In genomic region chr15:90932660-90932991, GRCh38 we compare ENCODE assay signal across 8 cellular contexts. TPM values are rescaled to one million over a fixed set of nuclear protein-coding genes. Genes with fewer than 3 reads are reported as not detected.
DNase-seq lines count a peak whose midpoint lies in the region; ATAC-seq and TF ChIP-seq lines count a peak whose summit lies in the region.

No MANE protein-coding gene starts in this region.

- H3K9me3 ChIP-seq in heart left ventricle (no peaks in the 10 kb centered on the region), body of pancreas (no peaks in the 10 kb centered on the region), mucosa of stomach (ENCODE audit: control insufficient read depth, low read length) (no peaks in the 10 kb centered on the region), uterus (no peaks in the 10 kb centered on the region)

- intact Hi-C loops in heart left ventricle (cut with DNase I) (loop anchor here in 7 of 10 donors (1.0 to 5.0 kb wide), 7 partner anchors 30 to 285 kb away; partner anchors contain the start of gene MAN2A2 (in 2 of the 7)), Right ventricle myocardium inferior (cut with DNase I) (loop anchor here (5.0 to 10.0 kb wide), 3 partner anchors 45 to 1038 kb away; partner anchors contain the start of gene AP3S2), body of pancreas (cut with DNase I) (no loop called here), uterus (cut with DNase I; ENCODE audit: low total_unique reads) (no loop called here)

- H3K27me3 ChIP-seq in heart left ventricle (no peaks in the 10 kb centered on the region), body of pancreas (no peaks in the 10 kb centered on the region), mucosa of stomach (ENCODE audit: control insufficient read depth, insufficient read depth, low read length) (no peaks in the 10 kb centered on the region), uterus (no peaks in the 10 kb centered on the region)

- H3K36me3 ChIP-seq in heart left ventricle (peaks cover 0 to 13% (median 10%) of the 10 kb centered on the region in 9 donors), body of pancreas (replicated peaks in 1 of 2; ENCODE audit: insufficient read depth in 1 of 2, low read depth in 2 of 2) (no peaks in the 10 kb centered on the region), mucosa of stomach (ENCODE audit: control insufficient read depth, insufficient read depth, low read length) (peaks cover 4% of the 10 kb centered on the region), uterus (no peaks in the 10 kb centered on the region)

- TF ChIP-seq CTCF in heart left ventricle (IDR thresholded peaks at IDR 0.05) (peak in 3 of 12 donors; percentile 2 to 6 (median 2)), body of pancreas (IDR thresholded peaks at IDR 0.05) (no peak), uterus (IDR thresholded peaks at IDR 0.05) (peak in 1 of 4 experiments; percentile 5)

- TF ChIP-seq POLR2A in heart left ventricle (IDR thresholded peaks at IDR 0.05) (peak in 1 of 2 donors; percentile 3), body of pancreas (IDR thresholded peaks at IDR 0.05) (no peak), uterus (IDR thresholded peaks at IDR 0.05) (no peak)

- ATAC-seq in heart left ventricle, result no peak
- ATAC-seq in Right ventricle myocardium inferior, result no peak
- no peak for ATAC-seq in body of pancreas
- ATAC-seq in activated CD4-positive, CD25-positive, alpha-beta regulatory T cell treated with anti-CD3 and anti-CD28 coated beads, Interleukin-2, amount 50 U/mL, for 24 hours, result no peak
- ATAC-seq in HG02840 (IDR thresholded peaks at IDR 0.05; ENCODE audit: low FRiP score, unreplicated experiment), result no peak

- DNase-seq in heart left ventricle (no peak), Right ventricle myocardium inferior (ENCODE audit: missing footprints) (no peak), body of pancreas (no peak), uterus (no peak), SKM-1 (lab: John Stamatoyannopoulos, UW; ENCODE audit: unreplicated experiment) (no peak)

- 16 to 19% (median 18%) methylated on average over 5 of the region's 5 CpGs for WGBS in heart left ventricle, 4 donors
- 16 to 44% methylated on average over 2 to 5 of the region's 5 CpGs for WGBS in body of pancreas, 2 donors

- H3K27ac ChIP-seq in heart left ventricle, result peak overlapping the region in 11 of 12 donors; percentile 89 to 97 (median 96)
- peak overlapping the region in 3 of 4 donors; percentile 85 to 98 (median 97) for H3K27ac ChIP-seq in body of pancreas
- H3K27ac ChIP-seq in uterus, result peak overlapping the region; percentile 85 to 89

- peaks cover 11 to 69% (median 47%) of the 10 kb centered on the region in 12 donors for H3K4me1 ChIP-seq in heart left ventricle
- peaks cover 56% of the 10 kb centered on the region for H3K4me1 ChIP-seq in body of pancreas
- peaks cover 37% of the 10 kb centered on the region for H3K4me1 ChIP-seq in mucosa of stomach (ENCODE audit: control insufficient read depth, insufficient read depth, low read length)
- peaks cover 0 to 12% of the 10 kb centered on the region in 2 donors for H3K4me1 ChIP-seq in uterus

- H3K4me3 ChIP-seq in heart left ventricle (peak overlapping the region in 9 of 12 donors; percentile 73 to 95 (median 91)), body of pancreas (no peak overlapping the region), mucosa of stomach (ENCODE audit: low read length) (no peak overlapping the region), uterus (peak overlapping the region; percentile 72 to 76)

- peak overlapping the region; percentile 84 for H3K9ac ChIP-seq in mucosa of stomach (ENCODE audit: low read length)

RNA-seq across cellular contexts. Expression of gene HDDC3, which starts 0.3 kb away (rescaled TPM):
- total RNA-seq in heart left ventricle (10 to 100 TPM; 10.9 to 19.9 (median 15.2) TPM), Right ventricle myocardium inferior (18.9 TPM), body of pancreas (10 to 100 TPM; 13.8 to 14.5 TPM), uterus (10 to 100 TPM in 2 of 4 donors, 1 to 10 TPM in 1, under 1 TPM in 1; 0.59 to 14.0 (median 7.2) TPM)
- 10 to 100 TPM; 13.9 to 16.8 TPM for polyA plus RNA-seq in heart left ventricle

RNA-seq across cellular contexts. Expression of gene UNC45A, which starts 2.5 kb away (rescaled TPM):
- 10 to 100 TPM; 12.0 to 34.0 (median 21.9) TPM for total RNA-seq in heart left ventricle
- 10 to 100 TPM; 20.0 to 24.9 TPM for polyA plus RNA-seq in heart left ventricle
- total RNA-seq in Right ventricle myocardium inferior, result 25.8 TPM
- 10 to 100 TPM; 42.8 to 85.0 TPM for total RNA-seq in body of pancreas
- 10 to 100 TPM; 42.8 to 89.5 (median 65.4) TPM for total RNA-seq in uterus

RNA-seq across cellular contexts. Expression of gene RCCD1, which starts 22.1 kb away (rescaled TPM):
- 10 to 100 TPM in 1 of 9 donors, 1 to 10 TPM in 8; 5.6 to 11.1 (median 7.3) TPM for total RNA-seq in heart left ventricle
- 1 to 10 TPM; 5.4 to 6.9 TPM for polyA plus RNA-seq in heart left ventricle
- 9.0 TPM for total RNA-seq in Right ventricle myocardium inferior
- 10 to 100 TPM; 13.7 to 21.4 TPM for total RNA-seq in body of pancreas
- total RNA-seq in uterus, result 10 to 100 TPM in 2 of 4 donors, 1 to 10 TPM in 2; 7.4 to 16.5 (median 11.6) TPM

RNA-seq across cellular contexts. Expression of gene MAN2A2, which starts 29.5 kb away (rescaled TPM):
- 100 to 1,000 TPM in 3 of 9 donors, 10 to 100 TPM in 6; 62.2 to 145 (median 89.0) TPM for total RNA-seq in heart left ventricle
- 10 to 100 TPM; 38.7 to 42.3 TPM for polyA plus RNA-seq in heart left ventricle
- total RNA-seq in Right ventricle myocardium inferior, result 133 TPM
- 100 to 1,000 TPM in 1 of 2 donors, 10 to 100 TPM in 1; 78.9 to 138 TPM for total RNA-seq in body of pancreas
- total RNA-seq in uterus, result 10 to 100 TPM; 15.9 to 92.0 (median 19.8) TPM

RNA-seq across cellular contexts. Expression of gene FES, which starts 48.3 kb away (rescaled TPM):
- total RNA-seq in heart left ventricle, result 10 to 100 TPM; 10.7 to 37.5 (median 15.9) TPM
- 10 to 100 TPM; 15.6 to 16.4 TPM for polyA plus RNA-seq in heart left ventricle
- total RNA-seq in Right ventricle myocardium inferior, result 19.3 TPM
- 10 to 100 TPM; 16.9 to 24.4 TPM for total RNA-seq in body of pancreas
- total RNA-seq in uterus, result 100 to 1,000 TPM in 1 of 4 donors, 10 to 100 TPM in 2, 1 to 10 TPM in 1; 4.4 to 968 (median 60.1) TPM

Comparison
In these comparisons a context has a peak if more than half of its experiments do, and no peak if none do; other contexts are left out.
1. H3K4me3 ChIP-seq: peak in heart left ventricle (9 of 12) and uterus (2 of 2); none in body of pancreas (0 of 2) and mucosa of stomach (single experiment).
2. intact Hi-C loops: an anchor here in heart left ventricle (1.0 to 5.0 kb wide) and Right ventricle myocardium inferior (5.0 to 10.0 kb wide); none called in body of pancreas and uterus.
3. Peak in every context shown above with its lines, with median percentiles within 50 percentile points of each other: H3K27ac ChIP-seq.